Comparison of ENCODE assay signal across 11 cellular contexts in genomic region chr1:234934611-234935033, GRCh38.
A peak's percentile ranks its signal among the peaks of the same experiment; 100 is the strongest.
DNase-seq lines count a peak whose midpoint lies in the region; ATAC-seq and TF ChIP-seq lines count a peak whose summit lies in the region.
"Had no signal": no experiment of that assay in that cellular context is flagged by ENCODE, and none has a peak within 500 bp of the region (broad histone marks: within the 10 kb centered on the region; RNA-seq: fewer than 3 reads in every experiment).

No MANE protein-coding gene starts in this region.

- no peaks in the 10 kb centered on the region for H3K27me3 ChIP-seq in testis
- H3K27me3 ChIP-seq: vagina had no signal

- H3K9me3 ChIP-seq in testis, result no peaks in the 10 kb centered on the region
- H3K9me3 ChIP-seq: vagina had no signal

- no peaks in the 10 kb centered on the region for H3K36me3 Mint-ChIP-seq in activated T-cell treated with anti-CD3 and anti-CD28 coated beads, Interleukin-2, amount 50 U/mL, for 72 hours (ENCODE audit: insufficient read depth in 2 of 2)

- DNase-seq in activated T-cell treated with anti-CD3 and anti-CD28 coated beads, Interleukin-2, amount 50 U/mL, for 72 hours, result no peak
- no peak for DNase-seq in activated T-cell treated with anti-CD3 and anti-CD28 coated beads, Interleukin-2, amount 50 U/mL, for 48 hours
- DNase-seq in SIG-M5 (lab: John Stamatoyannopoulos, UW) (peak; percentile 79), fibroblast of peridontal ligament (ENCODE audit: extremely low read depth) (peak; percentile 77), testis (peak; percentile 19), NCI-H82 treated with DMSO at 0.1 percent for 48 hours (lab: John Stamatoyannopoulos, UW; ENCODE audit: unreplicated experiment) (no peak), Ammon's horn (ENCODE audit: low spot score) (no peak)
- DNase-seq: C1 segment of cervical spinal cord, NCI-H226 had no signal

- peak overlapping the region in 1 of 2 donors; percentile 37 for H3K4me3 Mint-ChIP-seq in activated T-cell treated with anti-CD3 and anti-CD28 coated beads, Interleukin-2, amount 50 U/mL, for 72 hours

- ATAC-seq in activated T-cell treated with anti-CD3 and anti-CD28 coated beads, Interleukin-2, amount 50 U/mL, for 72 hours (replicated peaks in 1 of 2), result no peak
- ATAC-seq in HG03039 (IDR thresholded peaks at IDR 0.05; ENCODE audit: unreplicated experiment), result no peak

- peaks cover 73% of the 10 kb centered on the region for H3K4me1 Mint-ChIP-seq in activated T-cell treated with anti-CD3 and anti-CD28 coated beads, Interleukin-2, amount 50 U/mL, for 72 hours (ENCODE audit: low read depth)

- no peaks in the 10 kb centered on the region for H3K36me3 ChIP-seq in testis (ENCODE audit: low read depth, missing control alignments)
- H3K36me3 ChIP-seq: vagina had no signal

- no peak overlapping the region for H3K27ac ChIP-seq in testis
- H3K27ac ChIP-seq: vagina had no signal

- no peaks in the 10 kb centered on the region for H3K4me1 ChIP-seq in testis

- no peak for TF ChIP-seq CTCF in testis (IDR thresholded peaks at IDR 0.05)

- no peak for TF ChIP-seq POLR2A in testis (IDR thresholded peaks at IDR 0.05)

- peak overlapping the region; percentile 54 for H3K27ac Mint-ChIP-seq in activated T-cell treated with anti-CD3 and anti-CD28 coated beads, Interleukin-2, amount 50 U/mL, for 72 hours

- no peaks in the 10 kb centered on the region for H3K9me3 Mint-ChIP-seq in activated T-cell treated with anti-CD3 and anti-CD28 coated beads, Interleukin-2, amount 50 U/mL, for 72 hours

- no peak overlapping the region for H3K4me3 ChIP-seq in testis
- H3K4me3 ChIP-seq: vagina had no signal

- 87 to 88% methylated on average over 7 of the region's 7 CpGs for WGBS in testis, 2 donors

- no peaks in the 10 kb centered on the region for H3K27me3 Mint-ChIP-seq in activated T-cell treated with anti-CD3 and anti-CD28 coated beads, Interleukin-2, amount 50 U/mL, for 72 hours (ENCODE audit: low read depth)

- intact Hi-C loops in testis (cut with DNase I; ENCODE audit: low total_unique reads), result no loop called here

Comparison
In these comparisons a context has a peak if more than half of its experiments do, and no peak if none do; other contexts are left out.
1. DNase-seq: peak in SIG-M5 (single experiment), fibroblast of peridontal ligament (single experiment) and testis (single experiment); none in activated T-cell treated with anti-CD3 and anti-CD28 coated beads, Interleukin-2, amount 50 U/mL, for 72 hours (0 of 2), activated T-cell treated with anti-CD3 and anti-CD28 coated beads, Interleukin-2, amount 50 U/mL, for 48 hours (0 of 2), NCI-H82 treated with DMSO at 0.1 percent for 48 hours (single experiment) and Ammon's horn (single experiment).